23 cellular contexts compared by ENCODE assay signal in genomic region chr18:58389745-58390144, GRCh38.
DNase-seq lines count a peak whose midpoint lies in the region; ATAC-seq, FAIRE-seq and TF ChIP-seq lines count a peak whose summit lies in the region.
"Had no signal": no experiment of that assay in that cellular context is flagged by ENCODE, and none has a peak within 500 bp of the region (broad histone marks: within the 10 kb centered on the region; RNA-seq: fewer than 3 reads in every experiment).

No MANE protein-coding gene starts in this region.

- intact Hi-C loops in HepG2 (cut with micrococcal nuclease; ENCODE audit: unreplicated experiment), result loop anchor here (5.0 kb wide), 1 partner anchor 432 kb away; no protein-coding TSS in a partner anchor
- intact Hi-C loops in sigmoid colon (cut with DNase I), result loop anchor here (5.0 kb wide), 2 partner anchors 58 to 197 kb away; no protein-coding TSS in a partner anchor

- no peak for TF ChIP-seq RAD21 in HepG2 (CRISPR knock-in tag; IDR thresholded peaks at IDR 0.05)

- CTCF ChIA-PET in HEK293 (lab: Yijun Ruan, JAX), result no interaction called here
- CTCF ChIA-PET in HepG2 (lab: Yijun Ruan, JAX; ENCODE audit: low intra/inter-chr PET ratio, low total read pairs), result no interaction called here

- no peak overlapping the region for H3K9ac ChIP-seq in HepG2 (ENCODE audit: insufficient read depth, low read depth, low read length)
- H3K9ac ChIP-seq: BLaER1 treated with 17β-estradiol and CSF1 and Interleukin-3, amounts not matched to agents 10 nM and 100 nM had no signal

- 80% methylated on average over 2 of the region's 2 CpGs for WGBS in HepG2 (ENCODE audit: low lambda C conversion rate)
- WGBS in sigmoid colon, 2 donors, result 92 to 94% methylated on average over 2 of the region's 2 CpGs

- no peak for TF ChIP-seq CTCF in HEK293 (tag by site-specific recombination; IDR thresholded peaks at IDR 0.05)
- no peak for TF ChIP-seq CTCF in HepG2 (CRISPR knock-in tag; IDR thresholded peaks at IDR 0.05)
- TF ChIP-seq CTCF in sigmoid colon (IDR thresholded peaks at IDR 0.05), result no peak

- H3K79me2 ChIP-seq in HepG2 (ENCODE audit: insufficient read depth, low read length), result peaks cover 56% of the 10 kb centered on the region

- H3K4me3 ChIP-seq in HEK293 (ENCODE audit: low read depth, low read length) (no peak overlapping the region), HepG2 (replicated peaks in 1 of 3; ENCODE audit: insufficient read depth in 1 of 3, low read depth in 2 of 3, low read length in 3 of 3) (no peak overlapping the region), sigmoid colon (no peak overlapping the region)
- H3K4me3 ChIP-seq: A549; BLaER1 treated with 17β-estradiol and CSF1 and Interleukin-3, amounts not matched to agents 10 nM and 100 nM; GM12878; GM23338 had no signal

- 0 out of 2 replicates have a peak overlapping the region, but pooled peaks have one; percentile 10 for H3K4me2 ChIP-seq in HepG2 (ENCODE audit: low read depth, low read length)
- H3K4me2 ChIP-seq: A549; BLaER1 treated with 17β-estradiol and CSF1 and Interleukin-3, amounts not matched to agents 10 nM and 100 nM; GM23338 had no signal

- H3K27me3 ChIP-seq in HepG2 (ENCODE audit: control insufficient read depth in 1 of 2, insufficient read depth in 2 of 2, low read length in 2 of 2), result no peaks in the 10 kb centered on the region
- no peaks in the 10 kb centered on the region for H3K27me3 ChIP-seq in sigmoid colon
- H3K27me3 ChIP-seq: BE2C; BLaER1 treated with 17β-estradiol and CSF1 and Interleukin-3, amounts not matched to agents 10 nM and 100 nM had no signal

- peaks cover 19% of the 10 kb centered on the region; the same call in 1 of the 2 replicates for H4K20me1 ChIP-seq in HepG2 (ENCODE audit: insufficient read depth, low read length)
- H4K20me1 ChIP-seq: BLaER1 treated with 17β-estradiol and CSF1 and Interleukin-3, amounts not matched to agents 10 nM and 100 nM had no signal

- no peak for TF ChIP-seq POLR2A in HepG2 (IDR thresholded peaks at IDR 0.05; ENCODE audit: insufficient read depth in 1 of 2, low read depth in 2 of 2, low read length in 2 of 2)
- no peak for TF ChIP-seq POLR2A in sigmoid colon (IDR thresholded peaks at IDR 0.05)

- H3K27ac ChIP-seq in HEK293 (ENCODE audit: extremely low read depth, low read depth, low read length) (no peak overlapping the region), HepG2 (ENCODE audit: extremely low read length, insufficient read depth, low read length) (peak overlapping the region; percentile 57), sigmoid colon (peak overlapping the region in 3 of 4 donors; percentile 61 to 83 (median 79))
- H3K27ac ChIP-seq: 22Rv1; A549; BLaER1 treated with 17β-estradiol and CSF1 and Interleukin-3, amounts not matched to agents 10 nM and 100 nM had no signal

- H3K36me3 ChIP-seq in HEK293 (ENCODE audit: control insufficient read depth in 2 of 2, insufficient read depth in 1 of 2, low read length in 2 of 2), result peaks cover 4 to 81% of the 10 kb centered on the region in 2 experiments; a peak in 1 of 3 replicates
- H3K36me3 ChIP-seq in HepG2 (replicated peaks in 1 of 2; ENCODE audit: control insufficient read depth in 1 of 2, insufficient read depth in 2 of 2, low read length in 2 of 2), result peaks cover 34 to 82% of the 10 kb centered on the region in 2 experiments
- peaks cover 0 to 47% (median 13%) of the 10 kb centered on the region in 4 donors for H3K36me3 ChIP-seq in sigmoid colon
- H3K36me3 ChIP-seq: BE2C had no signal

- H2AFZ ChIP-seq in HepG2 (ENCODE audit: low read length), result no peak overlapping the region
- H2AFZ ChIP-seq: GM23338 had no signal

- no peaks in the 10 kb centered on the region for H3K4me1 ChIP-seq in HEK293 (ENCODE audit: control insufficient read depth, insufficient read depth, low read length)
- H3K4me1 ChIP-seq in HepG2 (ENCODE audit: insufficient read depth, low read length), result peaks cover 58% of the 10 kb centered on the region
- H3K4me1 ChIP-seq in sigmoid colon, result peaks cover 0 to 53% (median 48%) of the 10 kb centered on the region in 4 donors
- H3K4me1 ChIP-seq: A549, BE2C had no signal

- DNase-seq in HepG2 (ENCODE audit: low spot score) (no peak), sigmoid colon (no peak), NCI-H82 treated with DMSO at 0.1 percent for 48 hours (lab: John Stamatoyannopoulos, UW; ENCODE audit: unreplicated experiment) (no peak)
- DNase-seq: ACHN; AML-193; BE2C; CD4-positive, alpha-beta T cell; CD8-positive, alpha-beta memory T cell; DMS 273 treated with DMSO at 0.1 percent for 48 hours; DMS79; EL; GDM1; HFFc6 had no signal

- in situ Hi-C loops in HepG2 (cut with HindIII; ENCODE audit: extremely low pct_ligation_motif_present, low pct_unique_long_range_greater_than_20kb), result loop anchor here (10.0 to 25.0 kb wide), 2 partner anchors 435 to 673 kb away; no protein-coding TSS in a partner anchor

- ATAC-seq in HepG2 (no peak), HG02759 (IDR thresholded peaks at IDR 0.05; ENCODE audit: unreplicated experiment) (no peak), GM19397 (IDR thresholded peaks at IDR 0.05; ENCODE audit: unreplicated experiment) (no peak)
- ATAC-seq: A549, GM12878, GM23338, HCT116 had no signal

- H3K9me3 ChIP-seq in HEK293 (ENCODE audit: control insufficient read depth, insufficient read depth, low read depth, low read length), result no peaks in the 10 kb centered on the region
- no peaks in the 10 kb centered on the region for H3K9me3 ChIP-seq in HepG2 (ENCODE audit: low read length)
- H3K9me3 ChIP-seq in sigmoid colon, result no peaks in the 10 kb centered on the region
- H3K9me3 ChIP-seq: A549; BE2C; BLaER1 treated with 17β-estradiol and CSF1 and Interleukin-3, amounts not matched to agents 10 nM and 100 nM had no signal

- no peak for TF ChIP-seq EP300 in HepG2 (IDR thresholded peaks at IDR 0.05; ENCODE audit: low read depth in 2 of 2, low read length in 2 of 2)
- TF ChIP-seq EP300 in HepG2 (CRISPR knock-in tag; IDR thresholded peaks at IDR 0.05; ENCODE audit: borderline replicate concordance), result no peak
- no peak for TF ChIP-seq EP300 in sigmoid colon (IDR thresholded peaks at IDR 0.05)

- no peak for FAIRE-seq in HepG2 (lab: Jason Lieb, UNC)
- FAIRE-seq: A549, GM12878, GM19239 had no signal

- TSS peak; percentile 28 for BruUV-seq in HepG2 (replicated peaks; lab: Mats Ljungman, UMichigan)

- POLR2A ChIA-PET in HEK293 (lab: Yijun Ruan, JAX) (no interaction called here), HepG2 (lab: Yijun Ruan, JAX) (no interaction called here)

TF ChIP-seq in HEK293, 187 proteins besides CTCF, POLR2A, EP300 and RAD21:
- TF ChIP-seq SP7 (tag by site-specific recombination; IDR thresholded peaks at IDR 0.05) (no peak), ZNF121 (tag by site-specific recombination; IDR thresholded peaks at IDR 0.05) (peak; percentile 71; the same call in 1 of the 2 replicates)

TF ChIP-seq in HepG2, 621 proteins besides CTCF, POLR2A, EP300 and RAD21:
- TF ChIP-seq ZBTB37 (CRISPR knock-in tag; IDR thresholded peaks at IDR 0.05), result no peak
- TF ChIP-seq ZNF121 (CRISPR knock-in tag; IDR thresholded peaks at IDR 0.05), result peak; percentile 51; the same call in 1 of the 2 replicates
TF ChIP-seq in HepG2: peak in this region for 1.

Comparison
In these comparisons a context has a peak if more than half of its experiments do, and no peak if none do; other contexts are left out.
1. Of the 63 proteins assayed by ChIP-seq in both HepG2 and HEK293: peak only in HepG2: none; only in HEK293: none; in both: ZNF121; in neither: 62.